Comparison of ENCODE assay signal across 16 cellular contexts in the genomic region with DNA sequence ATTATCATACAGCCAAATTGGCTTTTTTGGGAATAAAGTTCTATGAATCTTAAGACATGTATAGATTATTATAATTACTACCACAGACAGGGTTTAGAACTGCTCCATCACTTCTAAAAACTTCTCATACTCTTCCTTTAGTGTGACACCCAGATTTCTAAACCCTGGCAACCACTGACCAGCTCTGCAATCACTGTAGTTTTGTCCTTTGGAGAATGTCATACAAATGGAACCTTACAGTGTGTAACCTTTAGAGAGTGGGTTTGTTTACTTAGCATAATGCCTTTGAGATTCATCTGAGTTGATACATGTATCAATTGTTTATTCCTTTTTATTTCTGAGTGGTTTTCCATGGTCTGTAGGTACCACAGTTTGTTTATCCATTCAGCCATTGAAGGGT.
"Had no signal": no experiment of that assay in that cellular context is flagged by ENCODE, and none has a peak within 500 bp of the region (broad histone marks: within the 10 kb centered on the region; RNA-seq: fewer than 3 reads in every experiment).

No MANE protein-coding gene starts in this region.

- H3K4me3 ChIP-seq: gastroesophageal sphincter, heart left ventricle, left lung, neural progenitor cell, right lobe of liver, vagina had no signal

- H3K36me3 ChIP-seq: gastroesophageal sphincter, heart left ventricle, neural progenitor cell, right lobe of liver, vagina had no signal

- FAIRE-seq: small intestine had no signal

- H3K4me1 ChIP-seq: gastroesophageal sphincter, left lung, neural progenitor cell, right lobe of liver, vagina had no signal

- H3K27me3 ChIP-seq: gastroesophageal sphincter, left lung, neural progenitor cell, right lobe of liver, vagina had no signal

- DNase-seq: activated CD4-positive, alpha-beta memory T cell treated with anti-CD3 and anti-CD28 coated beads for 36 hours; activated CD4-positive, alpha-beta T cell treated with anti-CD3 and anti-CD28 coated beads for 4 hours; activated gamma-delta T cell treated with Interleukin-2 at 50 U/mL for 16 hours; activated T-cell treated with anti-CD3 and anti-CD28 coated beads for 4 hours; effector CD4-positive, alpha-beta T cell; heart left ventricle; naive thymus-derived CD4-positive, alpha-beta T cell; right lobe of liver; small intestine; stimulated activated CD4-positive, alpha-beta T cell treated with anti-CD3 and anti-CD28 coated beads, Interleukin-15, amount 100 ng/mL, for 24 hours; stimulated activated CD4-positive, alpha-beta T cell treated with anti-CD3 and anti-CD28 coated beads, Interleukin-2, amount 100 ng/mL, for 48 hours had no signal

- H3K9me3 ChIP-seq: gastroesophageal sphincter, heart left ventricle, left lung, right lobe of liver, vagina had no signal

- ATAC-seq: gastroesophageal sphincter; naive thymus-derived CD4-positive, alpha-beta T cell; right lobe of liver; WTC11 had no signal

- H3K27ac ChIP-seq: gastroesophageal sphincter, left lung, neural progenitor cell, right lobe of liver, vagina had no signal
